In genomic region chr14:76720382-76720813, GRCh38 we compare ENCODE assay signal across 8 cellular contexts. TPM values are rescaled to one million over a fixed set of nuclear protein-coding genes. Genes with fewer than 3 reads are reported as not detected.
DNase-seq lines count a peak whose midpoint lies in the region; ATAC-seq and TF ChIP-seq lines count a peak whose summit lies in the region.

No MANE protein-coding gene starts in this region.

- H3K9me3 Mint-ChIP-seq in GM23338 (no peaks in the 10 kb centered on the region), endodermal cell (no peaks in the 10 kb centered on the region), nephron (no peaks in the 10 kb centered on the region)
- H3K9me3 Mint-ChIP-seq in stimulated activated naive B cell treated with anti-CD40 and anti-IgM and Interleukin-4, amounts not matched to agents 10 μg/mL and 1 μg/mL and 100 μg/mL, for 72 hours: no peaks in the 10 kb centered on the region

- no peaks in the 10 kb centered on the region for H3K36me3 ChIP-seq in GM23338 (ENCODE audit: insufficient read depth)
- H3K36me3 ChIP-seq in endodermal cell (ENCODE audit: control insufficient read depth, insufficient read depth, low read length): no peaks in the 10 kb centered on the region

- H3K36me3 Mint-ChIP-seq in GM23338 (ENCODE audit: low read depth) (no peaks in the 10 kb centered on the region), endodermal cell (ENCODE audit: low read depth) (no peaks in the 10 kb centered on the region), nephron (ENCODE audit: low read depth) (no peaks in the 10 kb centered on the region)
- no peaks in the 10 kb centered on the region for H3K36me3 Mint-ChIP-seq in stimulated activated naive B cell treated with anti-CD40 and anti-IgM and Interleukin-4, amounts not matched to agents 10 μg/mL and 1 μg/mL and 100 μg/mL, for 72 hours

- H3K4me1 ChIP-seq in GM23338 (ENCODE audit: insufficient read depth) (0 out of 2 replicates have a peak, but pooled peaks cover 14% of the 10 kb centered on the region), endodermal cell (ENCODE audit: control insufficient read depth, insufficient read depth, low read length) (no peaks in the 10 kb centered on the region)

- H3K4me2 ChIP-seq in GM23338: no peak overlapping the region

- H3K9me3 ChIP-seq in endodermal cell (ENCODE audit: control insufficient read depth, low read length): no peaks in the 10 kb centered on the region

- ATAC-seq in GM23338: peak; percentile 98
- ATAC-seq in HG02981 (IDR thresholded peaks at IDR 0.05; ENCODE audit: unreplicated experiment): no peak
- no peak for ATAC-seq in stimulated activated naive B cell treated with anti-CD40 and anti-IgM and Interleukin-4, amounts not matched to agents 10 μg/mL and 1 μg/mL and 100 μg/mL, for 72 hours (replicated peaks)

- no peaks in the 10 kb centered on the region for H3K27me3 Mint-ChIP-seq in GM23338 (ENCODE audit: insufficient read depth, low read depth, poor library complexity)
- peaks cover 5% of the 10 kb centered on the region for H3K27me3 Mint-ChIP-seq in endodermal cell (ENCODE audit: insufficient read depth)
- H3K27me3 Mint-ChIP-seq in nephron (ENCODE audit: low read depth): no peaks in the 10 kb centered on the region
- H3K27me3 Mint-ChIP-seq in stimulated activated naive B cell treated with anti-CD40 and anti-IgM and Interleukin-4, amounts not matched to agents 10 μg/mL and 1 μg/mL and 100 μg/mL, for 72 hours: peaks cover 0 to 2% of the 10 kb centered on the region in 2 donors

- H3K4me1 Mint-ChIP-seq in GM23338 (peaks cover 18% of the 10 kb centered on the region), endodermal cell (peaks cover 4% of the 10 kb centered on the region), nephron (peaks cover 45% of the 10 kb centered on the region)
- H3K4me1 Mint-ChIP-seq in stimulated activated naive B cell treated with anti-CD40 and anti-IgM and Interleukin-4, amounts not matched to agents 10 μg/mL and 1 μg/mL and 100 μg/mL, for 72 hours: peaks cover 4 to 15% of the 10 kb centered on the region in 2 donors

- H3K27ac Mint-ChIP-seq in GM23338 (no peak overlapping the region), endodermal cell (peak overlapping the region; percentile 3), nephron (peak overlapping the region; percentile 45 to 84 (median 79))
- H3K27ac Mint-ChIP-seq in stimulated activated naive B cell treated with anti-CD40 and anti-IgM and Interleukin-4, amounts not matched to agents 10 μg/mL and 1 μg/mL and 100 μg/mL, for 72 hours: no peak overlapping the region

- H2AFZ ChIP-seq in GM23338: peak overlapping the region; percentile 2; the same call in 1 of the 2 replicates

- no peaks in the 10 kb centered on the region for H4K20me1 ChIP-seq in GM23338 (replicated peaks; ENCODE audit: insufficient read depth)

- H3K9me2 ChIP-seq in GM23338 (ENCODE audit: insufficient read depth): no peaks in the 10 kb centered on the region

- TF ChIP-seq CTCF in GM23338 (conservative IDR thresholded peaks at IDR 0.05; ENCODE audit: low read depth in 2 of 2) (no peak), endodermal cell (conservative IDR thresholded peaks at IDR 0.05) (no peak), nephron (IDR thresholded peaks at IDR 0.05; ENCODE audit: unreplicated experiment in 3 of 3) (no peak)

- H3F3A ChIP-seq in GM23338 (replicated peaks; ENCODE audit: low read depth): no peaks in the 10 kb centered on the region

- WGBS in endodermal cell (ENCODE audit: insufficient coverage in 1 of 2, insufficient read length in 1 of 2), 2 experiments: 68 to 86% methylated on average over 3 of the region's 3 CpGs

- no peak overlapping the region for H3K4me3 Mint-ChIP-seq in GM23338
- H3K4me3 Mint-ChIP-seq in endodermal cell: no peak overlapping the region
- peak overlapping the region in 1 of 3 experiments; percentile 7 for H3K4me3 Mint-ChIP-seq in nephron
- no peak overlapping the region for H3K4me3 Mint-ChIP-seq in stimulated activated naive B cell treated with anti-CD40 and anti-IgM and Interleukin-4, amounts not matched to agents 10 μg/mL and 1 μg/mL and 100 μg/mL, for 72 hours

- DNase-seq in EL: peak; percentile 55
- peak; percentile 71 for DNase-seq in GM23338 (ENCODE audit: low spot score)
- DNase-seq in NCI-H2196 treated with DMSO at 0.1 percent for 48 hours (lab: John Stamatoyannopoulos, UW; ENCODE audit: unreplicated experiment): peak; percentile 6
- peak; percentile 73 for DNase-seq in endodermal cell
- no peak for DNase-seq in stimulated activated CD4-positive, alpha-beta T cell treated with anti-CD3 and anti-CD28 coated beads, Interleukin-4, amount 100 ng/mL, for 4 hours
- no peak for DNase-seq in stimulated activated naive B cell treated with anti-CD40 and anti-IgM and Interleukin-4, amounts not matched to agents 10 μg/mL and 1 μg/mL and 100 μg/mL, for 72 hours

- no peak overlapping the region for H3K9ac ChIP-seq in endodermal cell (ENCODE audit: extremely low read depth, low read length, poor library complexity, severe bottlenecking)

- H3K79me2 ChIP-seq in GM23338 (replicated peaks; ENCODE audit: insufficient read depth): no peaks in the 10 kb centered on the region

- H3K4me3 ChIP-seq in GM23338 (no peak overlapping the region), endodermal cell (ENCODE audit: low read length) (no peak overlapping the region)

- H3K27ac ChIP-seq in GM23338 (ENCODE audit: low read depth) (no peak overlapping the region), endodermal cell (ENCODE audit: low read depth, low read length) (no peak overlapping the region)

- H3K27me3 ChIP-seq in GM23338 (ENCODE audit: insufficient read depth) (no peaks in the 10 kb centered on the region), endodermal cell (ENCODE audit: control insufficient read depth, insufficient read depth, low read length, poor library complexity, severe bottlenecking) (no peaks in the 10 kb centered on the region)

TF ChIP-seq in GM23338, 12 proteins besides CTCF, POLR2A, EP300 and RAD21:
- 0 out of 2 replicates have a peak, but pooled peaks have one; percentile 16 for TF ChIP-seq ETS1 (IDR thresholded peaks at IDR 0.05)
- TF ChIP-seq CREB1 (CRISPR knock-in tag; IDR thresholded peaks at IDR 0.05; ENCODE audit: low read depth): no peak

RNA-seq across cellular contexts. Expression of gene VASH1, which starts 40.9 kb away (rescaled TPM):
- total RNA-seq in GM23338 (2014; rRNA removed; shearing (Covaris generic)): 2.8 and 3.7 TPM in 2 replicates
- polyA plus RNA-seq in GM23338 (2016; fragmentation: Nextera tagmentation; extraction: Ambion mirVana): 0.78 and 1.4 TPM in 2 replicates
- 10 to 100 TPM; 10.3 to 19.8 TPM for total RNA-seq in endodermal cell
- 39.3 TPM for polyA plus RNA-seq in endodermal cell (2013, experiment 1 of 2)
- polyA plus RNA-seq in endodermal cell (2013, experiment 2 of 2): 42.6 TPM

Comparison
In these comparisons a context has a peak if more than half of its experiments do, and no peak if none do; other contexts are left out.
1. DNase-seq: peak in EL (single experiment), GM23338 (single experiment), NCI-H2196 treated with DMSO at 0.1 percent for 48 hours (single experiment) and endodermal cell (single experiment); none in stimulated activated CD4-positive, alpha-beta T cell treated with anti-CD3 and anti-CD28 coated beads, Interleukin-4, amount 100 ng/mL, for 4 hours (0 of 2) and stimulated activated naive B cell treated with anti-CD40 and anti-IgM and Interleukin-4, amounts not matched to agents 10 μg/mL and 1 μg/mL and 100 μg/mL, for 72 hours (single experiment).
2. H3K27ac Mint-ChIP-seq: peak in endodermal cell (single experiment) and nephron (3 of 3); none in GM23338 (single experiment) and stimulated activated naive B cell treated with anti-CD40 and anti-IgM and Interleukin-4, amounts not matched to agents 10 μg/mL and 1 μg/mL and 100 μg/mL, for 72 hours (single experiment).